29 cellular contexts compared by ENCODE assay signal in the genomic region with DNA sequence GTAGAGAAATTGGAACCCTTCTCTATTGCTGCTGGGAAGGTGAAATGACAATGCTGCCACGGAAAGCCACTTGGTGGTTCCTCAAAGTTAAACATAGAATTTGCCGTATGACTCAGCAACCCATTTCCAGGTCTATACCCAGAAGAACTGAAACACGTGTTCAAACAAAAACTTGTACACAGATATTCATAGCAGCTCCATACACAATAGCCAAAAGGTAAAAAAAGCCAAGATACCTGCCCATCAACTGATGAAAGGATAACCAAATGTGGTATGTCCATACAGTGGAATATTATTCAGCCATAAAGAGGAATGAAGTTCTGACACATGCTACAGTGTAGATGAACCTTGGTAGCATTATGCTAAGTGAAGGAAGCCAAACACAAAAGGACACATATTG. TPM values are rescaled to one million over a fixed set of nuclear protein-coding genes. Genes with fewer than 3 reads are reported as not detected.
"Had no signal": no experiment of that assay in that cellular context is flagged by ENCODE, and none has a peak within 500 bp of the region (broad histone marks: within the 10 kb centered on the region; RNA-seq: fewer than 3 reads in every experiment).

No MANE protein-coding gene starts in this region.

- FAIRE-seq: bronchial epithelial cell had no signal

- ATAC-seq: effector memory CD8-positive, alpha-beta T cell; gastrocnemius medialis; left lung; naive thymus-derived CD4-positive, alpha-beta T cell had no signal

- H3K36me3 ChIP-seq: colonic mucosa, left lung, thoracic aorta had no signal

- H3K9me3 Mint-ChIP-seq: effector memory CD8-positive, alpha-beta T cell had no signal

- H3K4me2 ChIP-seq: smooth muscle cell had no signal

- H3K4me3 Mint-ChIP-seq: activated naive CD8-positive, alpha-beta T cell treated with anti-CD3 and anti-CD28 coated beads, Interleukin-2, amount 10 ng/mL, durations not matched to agents 7 days and 5 days; activated T-helper 1 cell treated with anti-CD3 and anti-CD28 coated beads, Interleukin-12 subunit alpha, Interleukin-12 subunit beta, Interleukin-2, Interleukin-4 antibody, amounts not matched to agents 30 ng/mL and 10 ng/mL and 1 ng/mL, durations not matched to agents 14 hours and 24 hours and 36 hours; effector memory CD8-positive, alpha-beta T cell; naive thymus-derived CD4-positive, alpha-beta T cell; neural crest cell; type B pancreatic cell had no signal

- H3K27ac ChIP-seq: colonic mucosa, dorsolateral prefrontal cortex, esophagus muscularis mucosa, gastrocnemius medialis, left lung, sigmoid colon, thoracic aorta had no signal

- H3K27me3 Mint-ChIP-seq: activated naive CD8-positive, alpha-beta T cell treated with anti-CD3 and anti-CD28 coated beads, Interleukin-2, amount 10 ng/mL, durations not matched to agents 7 days and 5 days; effector memory CD8-positive, alpha-beta T cell; naive thymus-derived CD4-positive, alpha-beta T cell had no signal

- H3K27ac Mint-ChIP-seq: activated naive CD8-positive, alpha-beta T cell treated with anti-CD3 and anti-CD28 coated beads, Interleukin-2, amount 10 ng/mL, durations not matched to agents 7 days and 5 days; activated T-helper 1 cell treated with anti-CD3 and anti-CD28 coated beads, Interleukin-12 subunit alpha, Interleukin-12 subunit beta, Interleukin-2, Interleukin-4 antibody, amounts not matched to agents 30 ng/mL and 10 ng/mL and 1 ng/mL, durations not matched to agents 14 hours and 24 hours and 36 hours; effector memory CD8-positive, alpha-beta T cell; naive thymus-derived CD4-positive, alpha-beta T cell; type B pancreatic cell had no signal

- H3K9me3 ChIP-seq: colonic mucosa, gastrocnemius medialis, left lung, sigmoid colon, thoracic aorta had no signal

- DNase-seq: activated CD4-positive, alpha-beta T cell treated with anti-CD3 and anti-CD28 coated beads, Interleukin-2, amount 50 U/mL, for 48 hours; activated gamma-delta T cell treated with Interleukin-2 at 50 U/mL for 16 hours; activated naive CD8-positive, alpha-beta T cell treated with anti-CD3 and anti-CD28 coated beads, Interleukin-2, amount 10 ng/mL, durations not matched to agents 7 days and 5 days; amniotic stem cell; colonic mucosa; dorsolateral prefrontal cortex; effector memory CD8-positive, alpha-beta T cell; gastrocnemius medialis; hippocampal formation; kidney glomerular epithelial cell; left lung; naive thymus-derived CD4-positive, alpha-beta T cell; occipital lobe; sigmoid colon; stimulated activated CD4-positive, alpha-beta T cell treated with anti-CD3 and anti-CD28 coated beads, Interleukin-15, amount 100 ng/mL, for 24 hours; stimulated activated CD8-positive, alpha-beta memory T cell treated with anti-CD3 and anti-CD28 coated beads, Interleukin-4, amount 100 ng/mL, for 48 hours; stimulated activated naive CD4-positive, alpha-beta T cell had no signal

- H3K4me3 ChIP-seq: colonic mucosa, dorsolateral prefrontal cortex, esophagus muscularis mucosa, gastrocnemius medialis, left lung, lung, sigmoid colon, smooth muscle cell, thoracic aorta had no signal

- H3K4me1 ChIP-seq: colonic mucosa, esophagus muscularis mucosa, gastrocnemius medialis, left lung, sigmoid colon had no signal

- H3K27me3 ChIP-seq: colonic mucosa, dorsolateral prefrontal cortex, esophagus muscularis mucosa, gastrocnemius medialis, left lung, sigmoid colon had no signal

- H3K4me1 Mint-ChIP-seq: activated naive CD8-positive, alpha-beta T cell treated with anti-CD3 and anti-CD28 coated beads, Interleukin-2, amount 10 ng/mL, durations not matched to agents 7 days and 5 days; naive thymus-derived CD4-positive, alpha-beta T cell; neural crest cell had no signal

RNA-seq across cellular contexts. Expression of gene NKX1-2, which starts 50.9 kb away (rescaled TPM):
- total RNA-seq: activated naive CD8-positive, alpha-beta T cell treated with anti-CD3 and anti-CD28 coated beads, Interleukin-2, amount 10 ng/mL, durations not matched to agents 7 days and 5 days; activated T-helper 1 cell treated with anti-CD3 and anti-CD28 coated beads, Interleukin-12 subunit alpha, Interleukin-12 subunit beta, Interleukin-2, Interleukin-4 antibody, amounts not matched to agents 30 ng/mL and 10 ng/mL and 1 ng/mL, durations not matched to agents 14 hours and 24 hours and 36 hours; endothelial cell of umbilical vein; esophagus muscularis mucosa; gastrocnemius medialis; left lung; mesenteric fat pad; naive thymus-derived CD4-positive, alpha-beta T cell; neural crest cell; posterior vena cava; renal cortical epithelial cell; sigmoid colon; smooth muscle cell; thoracic aorta had no signal
- polyA plus RNA-seq: endothelial cell of umbilical vein; naive thymus-derived CD4-positive, alpha-beta T cell; sigmoid colon; smooth muscle cell had no signal
